In the genomic region with DNA sequence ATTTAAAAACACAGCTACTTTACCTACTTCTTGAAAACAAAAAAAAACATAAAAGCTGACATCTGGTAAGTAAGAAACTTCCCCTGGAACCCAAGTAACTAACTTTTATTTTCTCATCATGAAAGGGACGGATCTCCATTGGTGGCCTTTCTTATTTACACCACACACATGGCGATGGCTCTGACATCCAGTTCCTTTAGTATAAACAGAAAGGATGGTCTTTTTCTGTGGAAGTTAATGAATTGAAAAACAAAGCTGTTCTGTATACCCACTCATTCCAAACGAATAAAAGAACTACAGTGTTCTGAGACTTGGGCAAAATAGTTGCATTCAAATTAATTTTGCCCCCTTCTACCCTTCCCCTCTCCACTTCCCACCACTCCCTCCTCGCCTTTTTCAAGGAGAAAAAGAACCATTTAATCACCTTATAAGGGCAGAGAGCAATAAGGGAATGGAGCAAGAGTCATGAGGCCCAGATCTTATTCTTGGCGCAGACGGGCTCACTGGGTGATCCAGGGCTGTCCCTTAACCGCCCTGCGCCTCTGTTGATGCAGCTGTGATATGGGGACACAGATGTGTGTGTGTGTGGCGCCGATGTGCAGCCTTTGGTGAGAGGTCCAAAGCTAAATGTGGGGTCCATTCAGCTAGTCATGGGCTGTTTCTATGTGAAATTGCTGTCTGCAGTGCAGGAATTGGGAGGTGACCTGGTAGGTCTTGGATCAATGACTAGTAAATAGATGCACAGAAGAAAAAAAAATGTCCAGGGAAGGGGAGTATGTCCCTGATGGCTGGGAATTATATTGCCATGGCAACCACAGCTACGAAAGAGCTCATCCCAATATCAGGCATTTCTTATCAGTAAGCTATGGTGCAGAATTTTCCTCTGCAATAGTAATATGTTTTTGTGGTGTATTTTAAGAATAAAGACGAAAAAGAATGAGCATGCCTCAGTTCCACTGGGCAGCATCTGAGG, we compare ENCODE assay signal across 2 cellular contexts.
TF ChIP-seq lines count a peak whose summit lies in the region.

No MANE protein-coding gene starts in this region.

TF ChIP-seq in WTC11, 78 proteins besides CTCF, POLR2A, EP300 and RAD21 (continued from another document):
- TF ChIP-seq, protein P1, sequence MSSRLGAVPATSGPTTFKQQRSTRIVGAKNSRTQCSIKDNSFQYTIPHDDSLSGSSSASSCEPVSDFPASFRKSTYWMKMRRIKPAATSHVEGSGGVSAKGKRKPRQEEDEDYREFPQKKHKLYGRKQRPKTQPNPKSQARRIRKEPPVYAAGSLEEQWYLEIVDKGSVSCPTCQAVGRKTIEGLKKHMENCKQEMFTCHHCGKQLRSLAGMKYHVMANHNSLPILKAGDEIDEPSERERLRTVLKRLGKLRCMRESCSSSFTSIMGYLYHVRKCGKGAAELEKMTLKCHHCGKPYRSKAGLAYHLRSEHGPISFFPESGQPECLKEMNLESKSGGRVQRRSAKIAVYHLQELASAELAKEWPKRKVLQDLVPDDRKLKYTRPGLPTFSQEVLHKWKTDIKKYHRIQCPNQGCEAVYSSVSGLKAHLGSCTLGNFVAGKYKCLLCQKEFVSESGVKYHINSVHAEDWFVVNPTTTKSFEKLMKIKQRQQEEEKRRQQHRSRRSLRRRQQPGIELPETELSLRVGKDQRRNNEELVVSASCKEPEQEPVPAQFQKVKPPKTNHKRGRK (CRISPR knock-in tag; IDR thresholded peaks at IDR 0.05; ENCODE audit: borderline replicate concordance) = no peak
- TF ChIP-seq ZNF671 (CRISPR knock-in tag; IDR thresholded peaks at IDR 0.05) (no peak), EMX1 (CRISPR knock-in tag; IDR thresholded peaks at IDR 0.05) (no peak), ZBTB21 (CRISPR knock-in tag; IDR thresholded peaks at IDR 0.05; ENCODE audit: borderline replicate concordance) (no peak), NFE2L1 (CRISPR knock-in tag; IDR thresholded peaks at IDR 0.05) (no peak), SOX15 (CRISPR knock-in tag; IDR thresholded peaks at IDR 0.05) (no peak), RELA (CRISPR knock-in tag; IDR thresholded peaks at IDR 0.05; ENCODE audit: borderline replicate concordance) (no peak), CBFB (CRISPR knock-in tag; IDR thresholded peaks at IDR 0.05; ENCODE audit: low read depth) (no peak), GRHL2 (CRISPR knock-in tag; IDR thresholded peaks at IDR 0.05; ENCODE audit: insufficient replicate concordance, severe bottlenecking) (no peak), FOXP1 (CRISPR knock-in tag; IDR thresholded peaks at IDR 0.05; ENCODE audit: borderline replicate concordance) (no peak)
- TF ChIP-seq, protein P2, sequence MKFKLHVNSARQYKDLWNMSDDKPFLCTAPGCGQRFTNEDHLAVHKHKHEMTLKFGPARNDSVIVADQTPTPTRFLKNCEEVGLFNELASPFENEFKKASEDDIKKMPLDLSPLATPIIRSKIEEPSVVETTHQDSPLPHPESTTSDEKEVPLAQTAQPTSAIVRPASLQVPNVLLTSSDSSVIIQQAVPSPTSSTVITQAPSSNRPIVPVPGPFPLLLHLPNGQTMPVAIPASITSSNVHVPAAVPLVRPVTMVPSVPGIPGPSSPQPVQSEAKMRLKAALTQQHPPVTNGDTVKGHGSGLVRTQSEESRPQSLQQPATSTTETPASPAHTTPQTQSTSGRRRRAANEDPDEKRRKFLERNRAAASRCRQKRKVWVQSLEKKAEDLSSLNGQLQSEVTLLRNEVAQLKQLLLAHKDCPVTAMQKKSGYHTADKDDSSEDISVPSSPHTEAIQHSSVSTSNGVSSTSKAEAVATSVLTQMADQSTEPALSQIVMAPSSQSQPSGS (CRISPR knock-in tag; IDR thresholded peaks at IDR 0.05; ENCODE audit: borderline replicate concordance, low read depth) = no peak

TF ChIP-seq in GM23338, 12 proteins besides CTCF, POLR2A, EP300 and RAD21:
- TF ChIP-seq, protein P3, sequence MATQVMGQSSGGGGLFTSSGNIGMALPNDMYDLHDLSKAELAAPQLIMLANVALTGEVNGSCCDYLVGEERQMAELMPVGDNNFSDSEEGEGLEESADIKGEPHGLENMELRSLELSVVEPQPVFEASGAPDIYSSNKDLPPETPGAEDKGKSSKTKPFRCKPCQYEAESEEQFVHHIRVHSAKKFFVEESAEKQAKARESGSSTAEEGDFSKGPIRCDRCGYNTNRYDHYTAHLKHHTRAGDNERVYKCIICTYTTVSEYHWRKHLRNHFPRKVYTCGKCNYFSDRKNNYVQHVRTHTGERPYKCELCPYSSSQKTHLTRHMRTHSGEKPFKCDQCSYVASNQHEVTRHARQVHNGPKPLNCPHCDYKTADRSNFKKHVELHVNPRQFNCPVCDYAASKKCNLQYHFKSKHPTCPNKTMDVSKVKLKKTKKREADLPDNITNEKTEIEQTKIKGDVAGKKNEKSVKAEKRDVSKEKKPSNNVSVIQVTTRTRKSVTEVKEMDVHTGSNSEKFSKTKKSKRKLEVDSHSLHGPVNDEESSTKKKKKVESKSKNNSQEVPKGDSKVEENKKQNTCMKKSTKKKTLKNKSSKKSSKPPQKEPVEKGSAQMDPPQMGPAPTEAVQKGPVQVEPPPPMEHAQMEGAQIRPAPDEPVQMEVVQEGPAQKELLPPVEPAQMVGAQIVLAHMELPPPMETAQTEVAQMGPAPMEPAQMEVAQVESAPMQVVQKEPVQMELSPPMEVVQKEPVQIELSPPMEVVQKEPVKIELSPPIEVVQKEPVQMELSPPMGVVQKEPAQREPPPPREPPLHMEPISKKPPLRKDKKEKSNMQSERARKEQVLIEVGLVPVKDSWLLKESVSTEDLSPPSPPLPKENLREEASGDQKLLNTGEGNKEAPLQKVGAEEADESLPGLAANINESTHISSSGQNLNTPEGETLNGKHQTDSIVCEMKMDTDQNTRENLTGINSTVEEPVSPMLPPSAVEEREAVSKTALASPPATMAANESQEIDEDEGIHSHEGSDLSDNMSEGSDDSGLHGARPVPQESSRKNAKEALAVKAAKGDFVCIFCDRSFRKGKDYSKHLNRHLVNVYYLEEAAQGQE (IDR thresholded peaks at IDR 0.05; ENCODE audit: unreplicated experiment) = no peak
- TF ChIP-seq CREB1 (CRISPR knock-in tag; IDR thresholded peaks at IDR 0.05; ENCODE audit: low read depth) = no peak
